In the genomic region with DNA sequence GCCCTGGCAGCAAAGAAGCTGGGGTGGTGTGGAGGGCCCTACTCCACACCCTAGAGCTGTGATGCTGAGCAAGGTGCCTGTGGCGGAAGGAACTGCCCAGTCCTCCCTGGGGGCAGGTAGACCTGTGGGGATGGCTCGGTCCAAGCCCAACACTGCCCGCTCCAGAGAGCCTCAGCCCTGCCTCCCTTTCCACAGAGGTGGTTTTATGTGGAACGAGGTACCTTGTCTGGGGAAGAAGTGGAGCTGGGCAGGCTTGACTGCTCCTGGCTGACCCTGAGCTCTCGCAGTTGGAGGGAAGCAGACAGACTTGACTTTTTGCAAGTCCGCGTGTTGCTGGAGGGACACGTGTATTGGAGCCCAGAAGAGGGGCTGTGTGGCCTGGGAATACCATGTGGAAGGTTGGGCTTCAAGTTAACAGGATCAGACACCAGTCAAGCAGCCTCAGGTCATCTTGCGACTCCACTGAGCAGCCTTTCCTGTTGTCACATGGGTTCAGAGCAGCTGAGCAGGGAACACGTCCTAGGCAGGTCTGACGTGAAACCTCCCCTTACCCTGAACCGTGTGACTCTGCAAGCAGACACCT, we compare ENCODE assay signal across 20 cellular contexts.
"Had no signal": no experiment of that assay in that cellular context is flagged by ENCODE, and none has a peak within 500 bp of the region (broad histone marks: within the 10 kb centered on the region; RNA-seq: fewer than 3 reads in every experiment).

No MANE protein-coding gene starts in this region.

- H3K9me3 Mint-ChIP-seq: activated naive CD8-positive, alpha-beta T cell treated with anti-CD3 and anti-CD28 coated beads, Interleukin-2, amount 10 ng/mL, durations not matched to agents 7 days and 5 days; central memory CD8-positive, alpha-beta T cell; mesothelial cell of epicardium; natural killer cell treated with Interleukin-12 subunit alpha and Interleukin-12 subunit beta and Interleukin-15 and Interleukin-18, amount 100 ng/mL, for 72 hours; stimulated activated naive CD8-positive, alpha-beta T cell treated with anti-CD3 and anti-CD28 coated beads, Interleukin-15, Interleukin-2, amounts not matched to agents 100 ng/mL and 50 ng/mL, for 24 hours had no signal

- H3K27ac Mint-ChIP-seq: activated CD4-positive, alpha-beta T cell treated with anti-CD3 and anti-CD28 coated beads for 36 hours; activated naive CD8-positive, alpha-beta T cell treated with anti-CD3 and anti-CD28 coated beads, Interleukin-2, amount 10 ng/mL, durations not matched to agents 7 days and 5 days; mesothelial cell of epicardium; natural killer cell treated with Interleukin-12 subunit alpha and Interleukin-12 subunit beta and Interleukin-15 and Interleukin-18, amount 100 ng/mL, for 72 hours; stimulated activated naive CD8-positive, alpha-beta T cell treated with anti-CD3 and anti-CD28 coated beads, Interleukin-15, Interleukin-2, amounts not matched to agents 100 ng/mL and 50 ng/mL, for 24 hours had no signal

- H3K4me1 ChIP-seq: colonic mucosa, prostate gland had no signal

- H3K27me3 ChIP-seq: testis had no signal

- H3K9me3 ChIP-seq: colonic mucosa, prostate gland, right atrium auricular region, testis, upper lobe of left lung had no signal

- H3K36me3 ChIP-seq: brain microvascular endothelial cell, colonic mucosa, prostate gland, right atrium auricular region, upper lobe of left lung had no signal

- H3K27ac ChIP-seq: brain microvascular endothelial cell, colonic mucosa, prostate gland, right atrium auricular region, skin epidermis, testis, upper lobe of left lung had no signal

- H3K4me3 Mint-ChIP-seq: activated CD4-positive, alpha-beta T cell treated with anti-CD3 and anti-CD28 coated beads for 36 hours; activated naive CD8-positive, alpha-beta T cell treated with anti-CD3 and anti-CD28 coated beads, Interleukin-2, amount 10 ng/mL, durations not matched to agents 7 days and 5 days; central memory CD8-positive, alpha-beta T cell; mesothelial cell of epicardium; natural killer cell treated with Interleukin-12 subunit alpha and Interleukin-12 subunit beta and Interleukin-15 and Interleukin-18, amount 100 ng/mL, for 72 hours; stimulated activated naive CD8-positive, alpha-beta T cell treated with anti-CD3 and anti-CD28 coated beads, Interleukin-15, Interleukin-2, amounts not matched to agents 100 ng/mL and 50 ng/mL, for 24 hours had no signal

- H3K4me3 ChIP-seq: colonic mucosa, prostate gland, right atrium auricular region, skin epidermis, testis, upper lobe of left lung had no signal

- DNase-seq: activated CD4-positive, alpha-beta T cell treated with anti-CD3 and anti-CD28 coated beads for 36 hours; activated CD4-positive, alpha-beta T cell treated with anti-CD3 and anti-CD28 coated beads, Interleukin-2, amount 50 U/mL, for 48 hours; activated naive CD8-positive, alpha-beta T cell treated with anti-CD3 and anti-CD28 coated beads, Interleukin-2, amount 10 ng/mL, durations not matched to agents 7 days and 5 days; brain microvascular endothelial cell; colonic mucosa; erythroblast; foreskin melanocyte; glutamatergic neuron; hypothalamus; islet precursor cell; testis; upper lobe of left lung had no signal

- ATAC-seq: activated CD4-positive, alpha-beta T cell treated with anti-CD3 and anti-CD28 coated beads for 36 hours; left lobe of liver had no signal

- H3K36me3 Mint-ChIP-seq: activated naive CD8-positive, alpha-beta T cell treated with anti-CD3 and anti-CD28 coated beads, Interleukin-2, amount 10 ng/mL, durations not matched to agents 7 days and 5 days; mesothelial cell of epicardium; natural killer cell treated with Interleukin-12 subunit alpha and Interleukin-12 subunit beta and Interleukin-15 and Interleukin-18, amount 100 ng/mL, for 72 hours had no signal
